Comparison of ENCODE assay signal across 15 cellular contexts in the genomic region with DNA sequence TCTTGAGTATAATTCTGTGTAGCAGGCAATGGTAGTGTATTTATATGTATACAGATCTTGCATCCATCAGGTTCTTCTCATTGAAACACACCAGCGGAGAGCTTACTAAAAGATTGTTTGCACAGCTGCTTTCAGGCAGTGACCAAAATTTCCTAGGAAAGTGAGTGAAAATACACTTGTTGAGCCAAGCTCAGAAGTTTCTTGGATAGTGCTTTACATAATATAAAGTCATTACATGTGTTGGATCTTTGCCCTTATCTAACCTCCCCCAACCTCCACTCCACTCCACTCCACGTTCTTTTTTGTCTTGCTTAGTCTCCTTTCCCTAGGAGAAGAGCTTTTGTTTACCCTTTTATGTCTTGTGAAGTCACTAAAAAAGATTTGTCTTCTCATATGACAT. TPM values are rescaled to one million over a fixed set of nuclear protein-coding genes. Genes with fewer than 3 reads are reported as not detected.
DNase-seq lines count a peak whose midpoint lies in the region; ATAC-seq and TF ChIP-seq lines count a peak whose summit lies in the region.
"Had no signal": no experiment of that assay in that cellular context is flagged by ENCODE, and none has a peak within 500 bp of the region (broad histone marks: within the 10 kb centered on the region; RNA-seq: fewer than 3 reads in every experiment).

No MANE protein-coding gene starts in this region.

- no peak overlapping the region for H3K27ac Mint-ChIP-seq in mesothelial cell of epicardium
- H3K27ac Mint-ChIP-seq: CD4-positive, alpha-beta T cell had no signal

- H3K9me3 ChIP-seq in SJCRH30 (replicated peaks) (no peaks in the 10 kb centered on the region), BE2C (no peaks in the 10 kb centered on the region)

- H3K27me3 Mint-ChIP-seq in mesothelial cell of epicardium (ENCODE audit: low read depth): no peaks in the 10 kb centered on the region
- H3K27me3 Mint-ChIP-seq: CD4-positive, alpha-beta T cell had no signal

- intact Hi-C loops in sciatic nerve (cut with DNase I): no loop called here

- H3K4me3 ChIP-seq in SJCRH30 (no peak overlapping the region), BE2C (ENCODE audit: low read depth, low read length) (no peak overlapping the region)

- no peak overlapping the region for H3K27ac ChIP-seq in SJCRH30

- no peaks in the 10 kb centered on the region for H3K36me3 ChIP-seq in SJCRH30
- H3K36me3 ChIP-seq in BE2C: no peaks in the 10 kb centered on the region

- peak; percentile 29 for DNase-seq in NCI-H345 (lab: John Stamatoyannopoulos, UW)
- DNase-seq in NCI-H345 treated with DMSO at 0.1 percent for 48 hours (lab: John Stamatoyannopoulos, UW; ENCODE audit: unreplicated experiment): no peak
- DNase-seq in NCI-H1417 treated with DMSO at 0.1 percent for 48 hours (lab: John Stamatoyannopoulos, UW): peak; percentile 50
- peak; percentile 11 to 62 for DNase-seq in SJCRH30
- no peak for DNase-seq in sciatic nerve (ENCODE audit: low spot score)
- no peak for DNase-seq in mesothelial cell of epicardium (ENCODE audit: low spot score in 2 of 2, unreplicated experiment in 2 of 2)
- DNase-seq in BE2C: no peak
- DNase-seq: CD4-positive, alpha-beta T cell; KBM-7; NCI-H2171; NCI-H526 had no signal

- TF ChIP-seq CTCF in mesothelial cell of epicardium (IDR thresholded peaks at IDR 0.05; ENCODE audit: unreplicated experiment) (no peak), BE2C (IDR thresholded peaks at IDR 0.05; ENCODE audit: low read depth, low read length) (no peak)

- H3K27me3 ChIP-seq in SJCRH30: no peaks in the 10 kb centered on the region
- H3K27me3 ChIP-seq in BE2C: no peaks in the 10 kb centered on the region

- peaks cover 11% of the 10 kb centered on the region for H3K4me1 Mint-ChIP-seq in mesothelial cell of epicardium

- H3K4me3 Mint-ChIP-seq in mesothelial cell of epicardium: no peak overlapping the region
- H3K4me3 Mint-ChIP-seq: CD4-positive, alpha-beta T cell had no signal

- H3K36me3 Mint-ChIP-seq in mesothelial cell of epicardium: no peaks in the 10 kb centered on the region

- H3K9me3 Mint-ChIP-seq in mesothelial cell of epicardium: no peaks in the 10 kb centered on the region
- H3K9me3 Mint-ChIP-seq: CD4-positive, alpha-beta T cell had no signal

- H3K4me1 ChIP-seq in SJCRH30 (peaks cover 22% of the 10 kb centered on the region), BE2C (no peaks in the 10 kb centered on the region)

- peak; percentile 84 for ATAC-seq in sciatic nerve
- no peak for ATAC-seq in GM19395 (IDR thresholded peaks at IDR 0.05; ENCODE audit: unreplicated experiment)
- ATAC-seq: Right ventricle myocardium inferior, SK-N-SH treated with all-trans-retinoic acid at 6 μM for 48 hours had no signal

RNA-seq across cellular contexts. Expression of a gene that starts 34.1 kb away (rescaled TPM):
- 24.7 and 33.0 TPM in 2 replicates for total RNA-seq in SJCRH30 (2014; rRNA removed; shearing (Covaris generic))
- total RNA-seq in sciatic nerve (16.8 TPM), mesothelial cell of epicardium (9.1 to 11.2 TPM (median 10.8 TPM) in 3 replicates)
- 9.1 TPM for polyA plus RNA-seq in BE2C (2012; ENCODE audit: insufficient read depth, insufficient read length, low read depth)
- total RNA-seq: M059J had no signal

Comparison
In these comparisons a context has a peak if more than half of its experiments do, and no peak if none do; other contexts are left out.
1. DNase-seq: peak in NCI-H345 (single experiment), NCI-H1417 treated with DMSO at 0.1 percent for 48 hours (single experiment) and SJCRH30 (2 of 2); none in NCI-H345 treated with DMSO at 0.1 percent for 48 hours (single experiment), sciatic nerve (single experiment), mesothelial cell of epicardium (0 of 2) and BE2C (single experiment).